ENCODE assay signal across 8 cellular contexts in the genomic region with DNA sequence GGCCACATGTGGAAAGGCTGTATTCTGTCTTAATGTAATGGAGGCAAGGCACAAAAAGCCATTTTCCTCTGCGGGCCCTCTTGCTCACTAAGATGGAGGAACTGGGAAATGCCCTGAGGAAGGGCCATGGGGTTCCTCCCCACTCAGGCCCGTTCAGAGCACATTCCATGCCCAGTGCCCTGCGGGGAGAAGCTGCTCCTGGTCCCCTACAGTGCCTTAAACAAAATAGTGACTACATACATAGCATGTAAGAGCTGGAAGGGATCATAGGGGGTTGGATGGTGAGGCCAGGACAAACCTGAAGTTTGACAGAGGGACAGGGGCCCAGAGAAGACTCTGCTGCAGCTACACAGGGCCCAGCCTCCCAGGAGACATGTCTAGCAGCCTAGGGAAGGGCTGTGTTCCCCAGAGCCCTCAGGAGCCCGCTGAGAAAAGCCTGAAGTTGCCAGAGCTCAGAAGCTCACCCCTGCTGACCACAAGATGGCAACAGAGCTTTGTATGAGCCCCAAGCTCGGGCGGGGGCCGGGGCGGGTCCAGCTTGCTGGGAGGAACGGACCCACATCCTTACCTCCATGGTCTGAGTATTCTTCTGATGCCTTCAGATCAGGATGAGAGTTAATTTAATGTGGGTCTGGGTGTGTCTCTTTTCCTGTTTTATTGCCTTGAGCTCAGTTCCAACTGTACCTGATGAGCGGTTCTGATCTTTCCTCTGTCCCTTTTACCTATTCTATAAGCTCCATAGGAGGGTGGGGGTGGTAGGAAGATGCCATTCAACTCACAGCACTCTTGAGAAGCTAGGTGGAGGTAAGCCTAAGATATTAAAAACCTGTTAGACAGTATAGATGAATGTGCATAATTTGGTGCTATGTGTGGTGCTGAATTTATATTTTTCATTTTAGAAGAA.
DNase-seq lines count a peak whose midpoint lies in the region; ATAC-seq lines count a peak whose summit lies in the region.

No MANE protein-coding gene starts in this region.

- H3K36me3 ChIP-seq in skeletal muscle satellite cell (ENCODE audit: insufficient read depth, low read length): no peaks in the 10 kb centered on the region

- H3K4me3 ChIP-seq in skeletal muscle satellite cell (ENCODE audit: low read length): no peak overlapping the region

- intact Hi-C loops in head of caudate nucleus (cut with DNase I): no loop called here

- no peaks in the 10 kb centered on the region for H3K9me3 ChIP-seq in skeletal muscle satellite cell (replicated peaks; ENCODE audit: low read length)

- peak overlapping the region; percentile 59 for H3K4me2 ChIP-seq in skeletal muscle satellite cell (ENCODE audit: low read length)

- ATAC-seq in GM18498 (IDR thresholded peaks at IDR 0.05; ENCODE audit: unreplicated experiment) (peak; percentile 44), HG02973 (IDR thresholded peaks at IDR 0.05; ENCODE audit: unreplicated experiment) (no peak)

- H3K4me1 ChIP-seq in skeletal muscle satellite cell (ENCODE audit: control insufficient read depth, insufficient read depth, low read length): no peaks in the 10 kb centered on the region

- no peak overlapping the region for H3K9ac ChIP-seq in skeletal muscle satellite cell (ENCODE audit: low read depth, low read length)

- peak; percentile 88 for DNase-seq in AG20443 (ENCODE audit: low spot score)
- peak; percentile 55 for DNase-seq in NCI-H69 (lab: John Stamatoyannopoulos, UW)
- peak; percentile 53 to 67 for DNase-seq in activated T-cell treated with anti-CD3 and anti-CD28 coated beads, Interleukin-2, amount 50 U/mL, for 48 hours
- peak in 32 of 42 donors; percentile 9 to 62 (median 27) for DNase-seq in head of caudate nucleus
- no peak for DNase-seq in NCI-H2029 treated with DMSO at 0.1 percent for 48 hours (lab: John Stamatoyannopoulos, UW)

- no peaks in the 10 kb centered on the region for H3K27me3 ChIP-seq in skeletal muscle satellite cell (ENCODE audit: control insufficient read depth, insufficient read depth, low read length)
